ENCODE assay signal across 1 cellular context in the genomic region with DNA sequence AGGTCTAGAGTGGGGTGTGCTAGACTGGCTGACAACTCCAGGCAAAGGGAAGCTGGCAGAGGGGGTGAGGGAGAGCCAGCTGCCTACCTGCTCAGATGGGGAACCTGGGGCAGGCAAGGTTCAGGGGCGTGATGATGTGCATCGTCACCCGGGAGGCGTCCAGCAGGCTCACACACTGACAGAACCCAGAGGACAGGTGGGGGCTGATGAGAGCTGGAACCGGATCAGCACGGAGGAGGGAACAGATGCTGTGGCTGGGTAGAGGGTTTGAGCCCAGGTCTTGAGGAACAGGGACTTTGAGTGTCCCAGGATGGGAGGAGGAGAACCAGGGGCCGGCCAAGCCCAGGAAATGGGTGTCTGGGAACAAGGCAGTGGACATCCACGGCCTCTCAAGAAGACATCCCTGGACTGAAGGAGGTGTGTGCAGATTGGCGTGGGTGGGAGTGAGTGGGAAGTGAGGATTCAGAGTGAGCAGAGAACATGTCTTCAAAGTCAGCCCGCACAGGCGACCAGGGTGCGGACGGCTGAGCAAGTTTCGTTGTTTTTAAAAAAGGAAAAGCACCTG.
TF ChIP-seq lines count a peak whose summit lies in the region.

No MANE protein-coding gene starts in this region.

TF ChIP-seq in HEK293, 187 proteins besides CTCF, POLR2A, EP300 and RAD21 (continued from another document):
- TF ChIP-seq, protein P1, sequence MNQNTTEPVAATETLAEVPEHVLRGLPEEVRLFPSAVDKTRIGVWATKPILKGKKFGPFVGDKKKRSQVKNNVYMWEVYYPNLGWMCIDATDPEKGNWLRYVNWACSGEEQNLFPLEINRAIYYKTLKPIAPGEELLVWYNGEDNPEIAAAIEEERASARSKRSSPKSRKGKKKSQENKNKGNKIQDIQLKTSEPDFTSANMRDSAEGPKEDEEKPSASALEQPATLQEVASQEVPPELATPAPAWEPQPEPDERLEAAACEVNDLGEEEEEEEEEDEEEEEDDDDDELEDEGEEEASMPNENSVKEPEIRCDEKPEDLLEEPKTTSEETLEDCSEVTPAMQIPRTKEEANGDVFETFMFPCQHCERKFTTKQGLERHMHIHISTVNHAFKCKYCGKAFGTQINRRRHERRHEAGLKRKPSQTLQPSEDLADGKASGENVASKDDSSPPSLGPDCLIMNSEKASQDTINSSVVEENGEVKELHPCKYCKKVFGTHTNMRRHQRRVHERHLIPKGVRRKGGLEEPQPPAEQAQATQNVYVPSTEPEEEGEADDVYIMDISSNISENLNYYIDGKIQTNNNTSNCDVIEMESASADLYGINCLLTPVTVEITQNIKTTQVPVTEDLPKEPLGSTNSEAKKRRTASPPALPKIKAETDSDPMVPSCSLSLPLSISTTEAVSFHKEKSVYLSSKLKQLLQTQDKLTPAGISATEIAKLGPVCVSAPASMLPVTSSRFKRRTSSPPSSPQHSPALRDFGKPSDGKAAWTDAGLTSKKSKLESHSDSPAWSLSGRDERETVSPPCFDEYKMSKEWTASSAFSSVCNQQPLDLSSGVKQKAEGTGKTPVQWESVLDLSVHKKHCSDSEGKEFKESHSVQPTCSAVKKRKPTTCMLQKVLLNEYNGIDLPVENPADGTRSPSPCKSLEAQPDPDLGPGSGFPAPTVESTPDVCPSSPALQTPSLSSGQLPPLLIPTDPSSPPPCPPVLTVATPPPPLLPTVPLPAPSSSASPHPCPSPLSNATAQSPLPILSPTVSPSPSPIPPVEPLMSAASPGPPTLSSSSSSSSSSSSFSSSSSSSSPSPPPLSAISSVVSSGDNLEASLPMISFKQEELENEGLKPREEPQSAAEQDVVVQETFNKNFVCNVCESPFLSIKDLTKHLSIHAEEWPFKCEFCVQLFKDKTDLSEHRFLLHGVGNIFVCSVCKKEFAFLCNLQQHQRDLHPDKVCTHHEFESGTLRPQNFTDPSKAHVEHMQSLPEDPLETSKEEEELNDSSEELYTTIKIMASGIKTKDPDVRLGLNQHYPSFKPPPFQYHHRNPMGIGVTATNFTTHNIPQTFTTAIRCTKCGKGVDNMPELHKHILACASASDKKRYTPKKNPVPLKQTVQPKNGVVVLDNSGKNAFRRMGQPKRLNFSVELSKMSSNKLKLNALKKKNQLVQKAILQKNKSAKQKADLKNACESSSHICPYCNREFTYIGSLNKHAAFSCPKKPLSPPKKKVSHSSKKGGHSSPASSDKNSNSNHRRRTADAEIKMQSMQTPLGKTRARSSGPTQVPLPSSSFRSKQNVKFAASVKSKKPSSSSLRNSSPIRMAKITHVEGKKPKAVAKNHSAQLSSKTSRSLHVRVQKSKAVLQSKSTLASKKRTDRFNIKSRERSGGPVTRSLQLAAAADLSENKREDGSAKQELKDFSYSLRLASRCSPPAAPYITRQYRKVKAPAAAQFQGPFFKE (tag by site-specific recombination; IDR thresholded peaks at IDR 0.05; ENCODE audit: borderline replicate concordance): no peak
- TF ChIP-seq ZNF140 (tag by site-specific recombination; IDR thresholded peaks at IDR 0.05) (no peak), MYNN (tag by site-specific recombination; IDR thresholded peaks at IDR 0.05; ENCODE audit: borderline replicate concordance) (no peak), EGR2 (tag by site-specific recombination; IDR thresholded peaks at IDR 0.05; ENCODE audit: low read depth) (peak; percentile 52; the same call in 1 of the 2 replicates), ZFHX2 (tag by site-specific recombination; conservative IDR thresholded peaks at IDR 0.05) (peak; percentile 65)
